Comparison of ENCODE assay signal across 21 cellular contexts in genomic region chr5:23494558-23494957, GRCh38.
A peak's percentile ranks its signal among the peaks of the same experiment; 100 is the strongest.
DNase-seq lines count a peak whose midpoint lies in the region; ATAC-seq, FAIRE-seq and TF ChIP-seq lines count a peak whose summit lies in the region.
"Had no signal": no experiment of that assay in that cellular context is flagged by ENCODE, and none has a peak within 500 bp of the region (broad histone marks: within the 10 kb centered on the region; RNA-seq: fewer than 3 reads in every experiment).

No MANE protein-coding gene starts in this region.

- no peaks in the 10 kb centered on the region for H3K4me1 ChIP-seq in MM.1S (ENCODE audit: low read length)
- H3K4me1 ChIP-seq: A549, Caco-2 had no signal

- DNase-seq in DMS53 (lab: John Stamatoyannopoulos, UW) (peak; percentile 23), DMS53 treated with DMSO at 0.1 percent for 48 hours (lab: John Stamatoyannopoulos, UW; ENCODE audit: unreplicated experiment) (no peak), HuH-7 (ENCODE audit: low spot score) (peak; percentile 28), NCI-H2081 treated with DMSO at 0.1 percent for 48 hours (lab: John Stamatoyannopoulos, UW) (peak; percentile 64), MM.1S (no peak)
- DNase-seq: AML-193; Caco-2; CD4-positive, alpha-beta T cell; DMS79 treated with DMSO at 0.1 percent for 48 hours; GF-D8; HCEC 1CT; IMR-90 had no signal

- ATAC-seq in stimulated activated memory B cell treated with anti-CD40 and anti-IgM and Interleukin-4, amounts not matched to agents 10 μg/mL and 1 μg/mL and 100 μg/mL, for 72 hours, result no peak
- ATAC-seq: A549, GM23338 had no signal

- no peaks in the 10 kb centered on the region for H3K9me3 ChIP-seq in MM.1S (replicated peaks; ENCODE audit: insufficient read depth, low read length)
- H3K9me3 ChIP-seq: A549, Caco-2 had no signal

- H3K4me3 Mint-ChIP-seq in stimulated activated memory B cell treated with anti-CD40 and anti-IgM and Interleukin-4, amounts not matched to agents 10 μg/mL and 1 μg/mL and 100 μg/mL, for 72 hours, result no peak overlapping the region
- H3K4me3 Mint-ChIP-seq: CD4-positive, alpha-beta T cell; GM23338 had no signal

- no peaks in the 10 kb centered on the region for H3K36me3 ChIP-seq in MM.1S (replicated peaks; ENCODE audit: insufficient read depth, low read length)

- no peaks in the 10 kb centered on the region for H3K79me2 ChIP-seq in MM.1S (ENCODE audit: low read length)

- no peak overlapping the region for H3K4me2 ChIP-seq in MM.1S (ENCODE audit: low read depth, low read length)
- H3K4me2 ChIP-seq: A549, GM23338 had no signal

- H3K9ac ChIP-seq in MM.1S (ENCODE audit: low read length), result no peak overlapping the region

- no peak overlapping the region for H2AFZ ChIP-seq in MM.1S (ENCODE audit: low read length)
- H2AFZ ChIP-seq: GM23338 had no signal

- no peaks in the 10 kb centered on the region for H4K20me1 ChIP-seq in MM.1S (ENCODE audit: insufficient read depth, low read length)

- H3K4me3 ChIP-seq in MM.1S (ENCODE audit: low read length), result no peak overlapping the region
- H3K4me3 ChIP-seq: A549, GM23338 had no signal

- no peak for TF ChIP-seq CTCF in MM.1S (IDR thresholded peaks at IDR 0.05; ENCODE audit: low read length)

- no peaks in the 10 kb centered on the region for H3K27me3 Mint-ChIP-seq in stimulated activated memory B cell treated with anti-CD40 and anti-IgM and Interleukin-4, amounts not matched to agents 10 μg/mL and 1 μg/mL and 100 μg/mL, for 72 hours
- H3K27me3 Mint-ChIP-seq: CD4-positive, alpha-beta T cell had no signal

- H3K36me3 Mint-ChIP-seq in stimulated activated memory B cell treated with anti-CD40 and anti-IgM and Interleukin-4, amounts not matched to agents 10 μg/mL and 1 μg/mL and 100 μg/mL, for 72 hours, result no peaks in the 10 kb centered on the region

- FAIRE-seq in islet of Langerhans (lab: Jason Lieb, UNC), result peak; percentile 94
- FAIRE-seq: A549, D721Med, H54 had no signal

- H3K4me1 Mint-ChIP-seq in stimulated activated memory B cell treated with anti-CD40 and anti-IgM and Interleukin-4, amounts not matched to agents 10 μg/mL and 1 μg/mL and 100 μg/mL, for 72 hours, result no peaks in the 10 kb centered on the region

- H3K27me3 ChIP-seq in MM.1S (replicated peaks; ENCODE audit: insufficient read depth, low read length), result no peaks in the 10 kb centered on the region

- H3K27ac Mint-ChIP-seq in stimulated activated memory B cell treated with anti-CD40 and anti-IgM and Interleukin-4, amounts not matched to agents 10 μg/mL and 1 μg/mL and 100 μg/mL, for 72 hours, result no peak overlapping the region
- H3K27ac Mint-ChIP-seq: CD4-positive, alpha-beta T cell had no signal

- H3K9me3 Mint-ChIP-seq in stimulated activated memory B cell treated with anti-CD40 and anti-IgM and Interleukin-4, amounts not matched to agents 10 μg/mL and 1 μg/mL and 100 μg/mL, for 72 hours, result peaks cover 3% of the 10 kb centered on the region
- H3K9me3 Mint-ChIP-seq: GM23338 had no signal

- H3K27ac ChIP-seq in MM.1S (ENCODE audit: low read length), result no peak overlapping the region
- H3K27ac ChIP-seq: 22Rv1, A549, C4-2B, HL-60 had no signal

- no peaks in the 10 kb centered on the region for H3K9me2 ChIP-seq in MM.1S (replicated peaks; ENCODE audit: insufficient read depth, low read length)

- no peaks in the 10 kb centered on the region for H3F3A ChIP-seq in MM.1S (ENCODE audit: insufficient read depth, low read length)

Comparison
In these comparisons a context has a peak if more than half of its experiments do, and no peak if none do; other contexts are left out.
1. DNase-seq: peak in DMS53 (single experiment), HuH-7 (single experiment) and NCI-H2081 treated with DMSO at 0.1 percent for 48 hours (single experiment); none in DMS53 treated with DMSO at 0.1 percent for 48 hours (single experiment) and MM.1S (single experiment).